Comparison of ENCODE assay signal across 13 cellular contexts in genomic region chr6:133809406-133809805, GRCh38.
"Had no signal": no experiment of that assay in that cellular context is flagged by ENCODE, and none has a peak within 500 bp of the region (broad histone marks: within the 10 kb centered on the region; RNA-seq: fewer than 3 reads in every experiment).

No MANE protein-coding gene starts in this region.

- ATAC-seq: effector memory CD8-positive, alpha-beta T cell; left cardiac atrium; naive thymus-derived CD4-positive, alpha-beta T cell; stimulated activated effector memory CD8-positive, alpha-beta T cell treated with anti-CD3 and anti-CD28 coated beads, Interleukin-12 subunit alpha, Interleukin-12 subunit beta, amount 100 ng/mL, for 72 hours had no signal

- H3K4me1 ChIP-seq: parathyroid adenoma had no signal

- H3K4me3 ChIP-seq: lung had no signal

- DNase-seq: activated CD4-positive, alpha-beta T cell treated with anti-CD3 and anti-CD28 coated beads, Interleukin-2, amount 10 ng/mL, durations not matched to agents 7 days and 5 days; activated naive CD8-positive, alpha-beta T cell treated with anti-CD3 and anti-CD28 coated beads for 36 hours; amygdala; dermis blood vessel endothelial cell; effector memory CD8-positive, alpha-beta T cell; head of caudate nucleus; left cardiac atrium; naive thymus-derived CD4-positive, alpha-beta T cell; stimulated activated CD4-positive, alpha-beta T cell treated with anti-CD3 and anti-CD28 coated beads, Interleukin-12 subunit alpha, Interleukin-12 subunit beta, amount 100 ng/mL, for 4 hours; stimulated activated CD4-positive, alpha-beta T cell treated with anti-CD3 and anti-CD28 coated beads, Interleukin-2, amount 100 ng/mL, for 24 hours had no signal
